ENCODE assay signal across 24 cellular contexts in the genomic region with DNA sequence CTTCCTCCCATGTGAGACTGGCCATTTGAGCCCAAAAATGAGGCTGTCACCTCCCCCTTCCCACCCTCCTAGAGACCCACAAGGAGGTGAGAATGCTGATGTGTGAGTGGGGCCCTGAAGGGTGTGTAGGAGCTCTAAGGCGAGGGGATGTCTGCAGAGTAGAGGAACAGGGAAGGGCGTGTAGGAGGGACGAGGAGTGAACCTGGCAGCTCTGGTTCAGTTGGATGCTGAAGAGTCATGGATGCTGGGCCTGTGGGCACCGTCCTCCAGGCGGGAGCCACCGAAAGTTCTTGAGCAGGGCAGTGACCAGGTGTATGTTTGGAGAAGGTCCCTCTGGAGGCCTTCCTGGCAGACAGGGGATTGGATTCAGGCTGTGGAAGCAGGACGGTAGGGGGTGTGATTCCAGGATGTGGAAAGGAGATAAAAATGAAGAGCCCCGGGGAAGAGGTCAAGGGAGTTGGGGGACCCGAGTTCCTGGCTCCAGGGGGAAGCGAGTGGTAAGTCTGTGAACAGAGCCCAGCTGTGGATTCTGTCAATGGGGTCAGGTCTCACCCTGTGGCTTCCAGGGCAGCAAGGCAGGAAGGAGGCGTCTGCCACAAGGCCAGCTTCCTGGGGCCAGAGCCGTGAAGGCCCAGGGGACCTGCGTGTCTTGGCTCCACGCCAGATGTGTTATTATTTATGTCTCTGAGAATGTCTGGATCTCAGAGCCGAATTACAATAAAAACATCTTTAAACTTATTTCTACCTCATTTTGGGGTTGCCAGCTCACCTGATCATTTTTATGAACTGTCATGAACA. TPM values are rescaled to one million over a fixed set of nuclear protein-coding genes. Genes with fewer than 3 reads are reported as not detected.
A peak's percentile ranks its signal among the peaks of the same experiment; 100 is the strongest.
DNase-seq lines count a peak whose midpoint lies in the region; TF ChIP-seq lines count a peak whose summit lies in the region.
"Had no signal": no experiment of that assay in that cellular context is flagged by ENCODE, and none has a peak within 500 bp of the region (broad histone marks: within the 10 kb centered on the region; RNA-seq: fewer than 3 reads in every experiment).

No MANE protein-coding gene starts in this region.

- H3K27me3 Mint-ChIP-seq in glutamatergic neuron (ENCODE audit: unreplicated experiment), result peaks cover 4% of the 10 kb centered on the region

- peaks cover 8% of the 10 kb centered on the region for H3K9me3 Mint-ChIP-seq in glutamatergic neuron (ENCODE audit: unreplicated experiment)

- H4K20me1 ChIP-seq in BLaER1 treated with 17β-estradiol and CSF1 and Interleukin-3, amounts not matched to agents 10 nM and 100 nM, result peaks cover 0 to 89% (median 51%) of the 10 kb centered on the region in 11 experiments; a peak in 19 of 22 replicates

- H3K27me3 ChIP-seq in BLaER1 treated with 17β-estradiol and CSF1 and Interleukin-3, amounts not matched to agents 10 nM and 100 nM, result peaks cover 49 to 88% (median 64%) of the 10 kb centered on the region in 11 experiments

- peaks cover 4 to 70% (median 50%) of the 10 kb centered on the region in 10 experiments; a peak in 18 of 20 replicates for H3K4me1 ChIP-seq in BLaER1 treated with 17β-estradiol and CSF1 and Interleukin-3, amounts not matched to agents 10 nM and 100 nM
- H3K4me1 ChIP-seq: upper lobe of right lung had no signal

- no peaks in the 10 kb centered on the region for H3K36me3 Mint-ChIP-seq in glutamatergic neuron (ENCODE audit: unreplicated experiment)

- H3K27ac ChIP-seq in BLaER1 treated with 17β-estradiol and CSF1 and Interleukin-3, amounts not matched to agents 10 nM and 100 nM, result no peak overlapping the region
- H3K27ac ChIP-seq in VCaP, result peak overlapping the region; percentile 80
- H3K27ac ChIP-seq: adrenal gland, prostate gland, upper lobe of right lung had no signal

- peaks cover 24% of the 10 kb centered on the region for H3K4me1 Mint-ChIP-seq in glutamatergic neuron (ENCODE audit: low read depth, unreplicated experiment)

- TF ChIP-seq CTCF in VCaP (conservative IDR thresholded peaks at IDR 0.05), result no peak
- no peak for TF ChIP-seq CTCF in glutamatergic neuron (IDR thresholded peaks at IDR 0.05; ENCODE audit: partially characterized antibody, unreplicated experiment)

- H3K9ac ChIP-seq in BLaER1 treated with 17β-estradiol and CSF1 and Interleukin-3, amounts not matched to agents 10 nM and 100 nM, result peak overlapping the region in 4 of 11 experiments; percentile 2 to 42 (median 26); a peak in 2 of 22 replicates

- 0 out of 20 replicates have a peak overlapping the region, but pooled peaks of 1 of the 10 experiments have one; percentile 2 for H3K4me3 ChIP-seq in BLaER1 treated with 17β-estradiol and CSF1 and Interleukin-3, amounts not matched to agents 10 nM and 100 nM
- H3K4me3 ChIP-seq: adrenal gland, lung, prostate gland, upper lobe of right lung had no signal

- no peaks in the 10 kb centered on the region for H3K36me3 ChIP-seq in BLaER1 treated with 17β-estradiol and CSF1 and Interleukin-3, amounts not matched to agents 10 nM and 100 nM
- H3K36me3 ChIP-seq: adrenal gland, prostate gland, upper lobe of right lung had no signal

- H3K27ac Mint-ChIP-seq in glutamatergic neuron (ENCODE audit: unreplicated experiment), result peak overlapping the region; percentile 87

- H3K4me2 ChIP-seq in BLaER1 treated with 17β-estradiol and CSF1 and Interleukin-3, amounts not matched to agents 10 nM and 100 nM, result peak overlapping the region; percentile 29 to 96 (median 81); a peak in 21 of 22 replicates

- DNase-seq in NCI-H82 (lab: John Stamatoyannopoulos, UW) (peak; percentile 57), NCI-H82 treated with DMSO at 0.1 percent for 48 hours (lab: John Stamatoyannopoulos, UW; ENCODE audit: unreplicated experiment) (no peak), glutamatergic neuron (no peak), NCI-H146 treated with DMSO at 0.1 percent for 48 hours (lab: John Stamatoyannopoulos, UW; ENCODE audit: unreplicated experiment) (no peak), medulla oblongata (ENCODE audit: extremely low spot score) (no peak)
- DNase-seq in effector CD4-positive, alpha-beta T cell, result no peak
- DNase-seq: activated CD4-positive, CD25-positive, alpha-beta regulatory T cell; activated gamma-delta T cell; activated T-cell treated with anti-CD3 and anti-CD28 coated beads, Interleukin-2, amount 50 U/mL, for 1 hour; adrenal gland; COR-L47; Karpas-422; kidney glomerular epithelial cell; MV-4-11; NCI-H1694 treated with DMSO at 0.1 percent for 48 hours; T1000; upper lobe of right lung had no signal

- peak overlapping the region; percentile 67 for H3K4me3 Mint-ChIP-seq in glutamatergic neuron (ENCODE audit: unreplicated experiment)

- H3K9me3 ChIP-seq in BLaER1 treated with 17β-estradiol and CSF1 and Interleukin-3, amounts not matched to agents 10 nM and 100 nM (replicated peaks in 1 of 11), result no peaks in the 10 kb centered on the region
- H3K9me3 ChIP-seq: adrenal gland, prostate gland, upper lobe of right lung had no signal

RNA-seq across cellular contexts. Expression of a gene that starts 7.9 kb away (rescaled TPM):
- total RNA-seq in glutamatergic neuron (ENCODE audit: unreplicated experiment), result 46.2 TPM
- total RNA-seq: subcutaneous adipose tissue had no signal

RNA-seq across cellular contexts. Expression of a gene that starts 27.5 kb away (rescaled TPM):
- 90.3 TPM for total RNA-seq in glutamatergic neuron (ENCODE audit: unreplicated experiment)

RNA-seq across cellular contexts. Expression of a gene that starts 28.8 kb away (rescaled TPM):
- total RNA-seq in glutamatergic neuron (ENCODE audit: unreplicated experiment), result 103 TPM

RNA-seq across cellular contexts. Expression of a gene that starts 34.7 kb away (rescaled TPM):
- total RNA-seq in glutamatergic neuron (ENCODE audit: unreplicated experiment), result 0.29 TPM

RNA-seq across cellular contexts. Expression of a gene that starts 50.3 kb away (rescaled TPM):
- total RNA-seq in glutamatergic neuron (ENCODE audit: unreplicated experiment), result 0.32 TPM
- total RNA-seq: dermis microvascular lymphatic vessel endothelial cell, H1 had no signal
